In the genomic region with DNA sequence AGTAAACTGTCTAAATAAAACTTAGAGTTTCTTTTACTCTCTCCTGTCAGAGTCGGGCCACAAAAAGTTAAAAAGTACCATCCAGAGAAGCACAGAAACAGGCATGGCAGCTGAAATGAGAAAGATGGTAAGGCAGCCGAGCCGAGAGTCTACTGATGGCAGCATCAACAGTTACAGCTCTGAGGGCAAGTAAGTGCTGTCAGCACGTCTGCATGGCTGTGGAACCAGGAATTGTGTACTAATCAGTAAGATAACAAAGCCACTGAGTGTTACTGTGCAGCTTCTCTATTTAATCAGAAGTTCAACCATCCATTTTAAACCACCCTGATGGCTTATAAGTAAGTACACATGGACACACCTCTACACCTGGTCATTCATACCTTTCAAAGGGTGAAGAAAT, we compare ENCODE assay signal across 30 cellular contexts.
"Had no signal": no experiment of that assay in that cellular context is flagged by ENCODE, and none has a peak within 500 bp of the region (broad histone marks: within the 10 kb centered on the region; RNA-seq: fewer than 3 reads in every experiment).

No MANE protein-coding gene starts in this region.

- H2AFZ ChIP-seq: parathyroid adenoma had no signal

- H3K9ac ChIP-seq: parathyroid adenoma had no signal

- H3K4me1 ChIP-seq: parathyroid adenoma, psoas muscle, right lobe of liver, sigmoid colon, spleen, suprapubic skin, testis, tibial artery, transverse colon, upper lobe of right lung, uterus had no signal

- H3K27ac ChIP-seq: neutrophil, ovary, parathyroid adenoma, psoas muscle, right lobe of liver, sigmoid colon, spleen, suprapubic skin, testis, tibial artery, transverse colon, upper lobe of right lung, uterus had no signal

- H3K79me2 ChIP-seq: parathyroid adenoma had no signal

- H3K4me3 ChIP-seq: ovary, psoas muscle, right lobe of liver, sigmoid colon, spleen, suprapubic skin, testis, tibial artery, transverse colon, upper lobe of right lung, uterus had no signal

- H3K27me3 ChIP-seq: ovary, right lobe of liver, sigmoid colon, suprapubic skin, testis, tibial artery, transverse colon, upper lobe of right lung, uterus had no signal

- H3K9me3 ChIP-seq: neutrophil, ovary, psoas muscle, right lobe of liver, sigmoid colon, spleen, suprapubic skin, testis, tibial artery, transverse colon, upper lobe of right lung, uterus had no signal

- H3K36me3 ChIP-seq: neutrophil, ovary, right lobe of liver, sigmoid colon, spleen, suprapubic skin, tibial artery, transverse colon, upper lobe of right lung, uterus had no signal

- ATAC-seq: naive thymus-derived CD8-positive, alpha-beta T cell; natural killer cell treated with Interleukin-12 subunit alpha and Interleukin-12 subunit beta and Interleukin-15 and Interleukin-18, amount 100 ng/mL, for 72 hours; psoas muscle; right cardiac atrium; right lobe of liver; stimulated activated memory B cell treated with anti-CD40 and anti-IgM and Interleukin-4, amounts not matched to agents 10 μg/mL and 1 μg/mL and 100 μg/mL, for 72 hours; stimulated activated naive CD8-positive, alpha-beta T cell treated with anti-CD3 and anti-CD28 coated beads, Interleukin-15, amount 100 ng/mL, for 72 hours; stimulated activated naive CD8-positive, alpha-beta T cell treated with anti-CD3 and anti-CD28 coated beads, Interleukin-15, Interleukin-2, amounts not matched to agents 100 U/mL and 50 U/mL, for 24 hours; upper lobe of right lung had no signal

- DNase-seq: naive thymus-derived CD8-positive, alpha-beta T cell; nephron progenitor cell; nucleus accumbens; ovary; posterior cingulate gyrus; psoas muscle; right cardiac atrium; right lobe of liver; sigmoid colon; small intestine; spleen; stimulated activated CD4-positive, alpha-beta T cell treated with anti-CD3 and anti-CD28 coated beads, Interleukin-12 subunit alpha, Interleukin-12 subunit beta, amount 100 ng/mL, for 4 hours; stimulated activated CD4-positive, alpha-beta T cell treated with anti-CD3 and anti-CD28 coated beads, Interleukin-1b, Interleukin-23, amount 100 ng/mL, for 48 hours; stimulated activated CD4-positive, alpha-beta T cell treated with anti-CD3 and anti-CD28 coated beads, Interleukin-4, amount 100 ng/mL, for 1 hour; stimulated activated CD4-positive, alpha-beta T cell treated with anti-CD3 and anti-CD28 coated beads, Interleukin-4, amount 100 ng/mL, for 4 hours; stimulated activated CD8-positive, alpha-beta memory T cell treated with anti-CD3 and anti-CD28 coated beads, Interleukin-4, amount 100 ng/mL, for 48 hours; stimulated activated naive CD4-positive, alpha-beta T cell; stimulated activated naive CD8-positive, alpha-beta T cell treated with anti-CD3 and anti-CD28 coated beads, Interleukin-15, amount 100 ng/mL, for 72 hours; stimulated activated naive CD8-positive, alpha-beta T cell treated with anti-CD3 and anti-CD28 coated beads, Interleukin-15, Interleukin-2, amounts not matched to agents 100 U/mL and 50 U/mL, for 24 hours; substantia nigra; testis; tibial artery; transverse colon; upper lobe of right lung; uterus had no signal
